Comparison of ENCODE assay signal across 8 cellular contexts in genomic region chr2:42974697-42975357, GRCh38.
A peak's percentile ranks its signal among the peaks of the same experiment; 100 is the strongest.
DNase-seq lines count a peak whose midpoint lies in the region; ATAC-seq and TF ChIP-seq lines count a peak whose summit lies in the region.

No MANE protein-coding gene starts in this region.

- H3K4me1 ChIP-seq in OCI-LY7 (ENCODE audit: insufficient read depth, low read length, poor library complexity, severe bottlenecking) (peaks cover 9% of the 10 kb centered on the region), foreskin keratinocyte (peaks cover 19% of the 10 kb centered on the region), neuron (ENCODE audit: insufficient read depth, low read length) (peaks cover 10% of the 10 kb centered on the region), subcutaneous abdominal adipose tissue (ENCODE audit: control insufficient read depth in 5 of 5, insufficient read depth in 5 of 5, low read length in 5 of 5) (peaks cover 0 to 26% (median 15%) of the 10 kb centered on the region in 5 donors)

- no peak overlapping the region for H3K4me2 ChIP-seq in OCI-LY7 (ENCODE audit: low read length)

- CTCF ChIA-PET in OCI-LY7 (lab: Charles Lee; ENCODE audit: unreplicated experiment), result no interaction called here

- no peaks in the 10 kb centered on the region for H3K9me2 ChIP-seq in OCI-LY7 (ENCODE audit: insufficient read depth, low read length)

- intact Hi-C loops in OCI-LY7 (cut with micrococcal nuclease; ENCODE audit: unreplicated experiment), result loop anchor here (2.0 kb wide), 1 partner anchor 254 kb away; no protein-coding TSS in a partner anchor

- H3K4me3 ChIP-seq in OCI-LY7 (ENCODE audit: low read depth, low read length, poor library complexity, severe bottlenecking), result no peak overlapping the region
- H3K4me3 ChIP-seq in neuron (ENCODE audit: low read length), result no peak overlapping the region
- H3K4me3 ChIP-seq in subcutaneous abdominal adipose tissue (ENCODE audit: low read depth in 1 of 5, low read length in 5 of 5), result peak overlapping the region in 4 of 5 donors; percentile 59 to 73 (median 66)

- TF ChIP-seq CTCF in OCI-LY7 (conservative IDR thresholded peaks at IDR 0.05; ENCODE audit: low read length) (peak; percentile 78), foreskin keratinocyte (conservative IDR thresholded peaks at IDR 0.05) (peak; percentile 94)

- no peaks in the 10 kb centered on the region for H3K9me3 ChIP-seq in OCI-LY7 (ENCODE audit: low read length)
- H3K9me3 ChIP-seq in neuron (ENCODE audit: low read length), result peaks cover 3% of the 10 kb centered on the region
- no peaks in the 10 kb centered on the region for H3K9me3 ChIP-seq in subcutaneous abdominal adipose tissue (ENCODE audit: control insufficient read depth in 5 of 5, low read length in 5 of 5)

- POLR2A ChIA-PET in OCI-LY7 (lab: Charles Lee), result interaction anchor here (0.9 kb wide), 1 partner anchor 254 kb away, joined by 3 read pairs; no protein-coding TSS in a partner anchor

- H3K36me3 ChIP-seq in OCI-LY7 (ENCODE audit: insufficient read depth, low read length) (no peaks in the 10 kb centered on the region), neuron (ENCODE audit: insufficient read depth, low read length) (no peaks in the 10 kb centered on the region), subcutaneous abdominal adipose tissue (ENCODE audit: control insufficient read depth in 5 of 5, insufficient read depth in 5 of 5, low read length in 5 of 5) (no peaks in the 10 kb centered on the region)

- H4K20me1 ChIP-seq in OCI-LY7 (ENCODE audit: insufficient read depth, low read length), result no peaks in the 10 kb centered on the region

- peak; percentile 21 to 38 for DNase-seq in SHP77 (lab: John Stamatoyannopoulos, UW)
- no peak for DNase-seq in SHP77 treated with DMSO at 0.1 percent for 48 hours (lab: John Stamatoyannopoulos, UW)
- peak; percentile 43 for DNase-seq in OCI-LY7 (ENCODE audit: low spot score)
- DNase-seq in activated effector memory CD4-positive, alpha-beta T cell treated with anti-CD3 and anti-CD28 coated beads, Interleukin-2, amount 50 U/mL, for 16 hours, result peak; percentile 81
- peak in 1 of 2 donors; percentile 29 for DNase-seq in foreskin keratinocyte
- no peak for DNase-seq in COLO829 (ENCODE audit: low spot score)

- no TSS peak for BruUV-seq in OCI-LY7 (replicated peaks; lab: Mats Ljungman, UMichigan)

- peak overlapping the region in 4 of 5 donors; percentile 34 to 61 (median 52) for H3K9ac ChIP-seq in subcutaneous abdominal adipose tissue (ENCODE audit: low read length in 5 of 5)

- ATAC-seq in foreskin keratinocyte, result peak; percentile 63

- H3K27ac ChIP-seq in OCI-LY7 (ENCODE audit: low read depth, low read length, poor library complexity, severe bottlenecking), result no peak overlapping the region
- peak overlapping the region; percentile 62 for H3K27ac ChIP-seq in foreskin keratinocyte
- no peak overlapping the region for H3K27ac ChIP-seq in subcutaneous abdominal adipose tissue (ENCODE audit: low read depth, low read length)

- no peaks in the 10 kb centered on the region for H3K79me2 ChIP-seq in OCI-LY7 (ENCODE audit: insufficient read depth, low read depth, low read length)

- H2AFZ ChIP-seq in OCI-LY7 (ENCODE audit: low read length), result no peak overlapping the region
- peak overlapping the region; percentile 63 for H2AFZ ChIP-seq in neuron (ENCODE audit: low read depth, low read length)

- no peaks in the 10 kb centered on the region for H3K27me3 ChIP-seq in foreskin keratinocyte
- peaks cover 2% of the 10 kb centered on the region for H3K27me3 ChIP-seq in neuron (ENCODE audit: insufficient read depth, low read length)
- no peaks in the 10 kb centered on the region for H3K27me3 ChIP-seq in subcutaneous abdominal adipose tissue (ENCODE audit: control insufficient read depth in 5 of 5, insufficient read depth in 4 of 5, low read length in 5 of 5)

Comparison
In these comparisons a context has a peak if more than half of its experiments do, and no peak if none do; other contexts are left out.
1. DNase-seq: peak in SHP77 (2 of 2), OCI-LY7 (single experiment) and activated effector memory CD4-positive, alpha-beta T cell treated with anti-CD3 and anti-CD28 coated beads, Interleukin-2, amount 50 U/mL, for 16 hours (single experiment); none in SHP77 treated with DMSO at 0.1 percent for 48 hours (single experiment) and COLO829 (single experiment).
2. H3K4me3 ChIP-seq: peak in subcutaneous abdominal adipose tissue (4 of 5); none in OCI-LY7 (single experiment) and neuron (single experiment).